In the genomic region with DNA sequence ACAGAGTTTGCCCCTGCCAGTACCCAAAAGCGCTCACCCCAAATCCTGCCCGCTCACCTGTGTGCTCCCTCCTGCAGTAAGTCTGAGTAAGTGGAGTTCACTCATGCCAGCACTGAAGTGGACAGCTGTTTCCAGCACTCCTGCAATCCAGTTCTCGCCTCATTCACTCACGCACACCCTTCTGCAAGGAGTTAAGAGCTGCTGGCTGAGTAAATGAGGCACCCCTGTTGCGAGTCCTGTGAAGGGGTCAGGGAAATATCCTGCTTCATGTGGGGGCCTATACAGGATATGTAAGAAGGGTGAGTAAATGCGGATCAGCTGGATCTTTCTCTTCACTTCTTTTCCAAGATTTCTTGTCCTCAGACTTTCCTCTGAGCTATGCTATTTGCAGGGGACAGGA, we compare ENCODE assay signal across 35 cellular contexts.
"Had no signal": no experiment of that assay in that cellular context is flagged by ENCODE, and none has a peak within 500 bp of the region (broad histone marks: within the 10 kb centered on the region; RNA-seq: fewer than 3 reads in every experiment).

No MANE protein-coding gene starts in this region.

- H3K27me3 Mint-ChIP-seq: activated CD4-positive, alpha-beta memory T cell treated with anti-CD3 and anti-CD28 coated beads, Interleukin-2, amount 10 ng/mL, durations not matched to agents 7 days and 5 days; activated naive CD8-positive, alpha-beta T cell treated with anti-CD3 and anti-CD28 coated beads for 36 hours had no signal

- H3K9me3 Mint-ChIP-seq: activated CD4-positive, alpha-beta memory T cell treated with anti-CD3 and anti-CD28 coated beads, Interleukin-2, amount 10 ng/mL, durations not matched to agents 7 days and 5 days; activated naive CD8-positive, alpha-beta T cell treated with anti-CD3 and anti-CD28 coated beads for 36 hours; activated T-helper 17 cell treated with anti-CD3 and anti-CD28 coated beads, Interleukin-2, amount 50 U/mL, for 72 hours had no signal

- ATAC-seq: activated T-cell treated with anti-CD3 and anti-CD28 coated beads, Interleukin-2, amount 50 U/mL, for 72 hours; activated T-helper 17 cell treated with anti-CD3 and anti-CD28 coated beads, Interleukin-2, amount 50 U/mL, for 72 hours had no signal

- H3K27ac Mint-ChIP-seq: activated CD4-positive, alpha-beta memory T cell treated with anti-CD3 and anti-CD28 coated beads, Interleukin-2, amount 10 ng/mL, durations not matched to agents 7 days and 5 days; activated naive CD8-positive, alpha-beta T cell treated with anti-CD3 and anti-CD28 coated beads for 36 hours; activated T-cell treated with anti-CD3 and anti-CD28 coated beads, Interleukin-2, amount 50 U/mL, for 72 hours; activated T-helper 17 cell treated with anti-CD3 and anti-CD28 coated beads, Interleukin-2, amount 50 U/mL, for 72 hours had no signal

- DNase-seq: activated CD4-positive, alpha-beta memory T cell treated with anti-CD3 and anti-CD28 coated beads, Interleukin-2, amount 10 ng/mL, durations not matched to agents 7 days and 5 days; activated CD4-positive, alpha-beta T cell treated with anti-CD3 and anti-CD28 coated beads for 1 hour; activated CD4-positive, alpha-beta T cell treated with anti-CD3 and anti-CD28 coated beads for 48 hours; activated CD4-positive, CD25-positive, alpha-beta regulatory T cell; activated CD8-positive, alpha-beta memory T cell treated with anti-CD3 and anti-CD28 coated beads for 24 hours; activated effector memory CD4-positive, alpha-beta T cell treated with anti-CD3 and anti-CD28 coated beads, Interleukin-2, amount 50 U/mL, for 16 hours; activated naive CD4-positive, alpha-beta T cell; activated naive CD4-positive, alpha-beta T cell treated with anti-CD3 and anti-CD28 coated beads, Interleukin-2, amount 50 U/mL, for 16 hours; activated naive CD8-positive, alpha-beta T cell treated with anti-CD3 and anti-CD28 coated beads for 36 hours; activated T-cell treated with anti-CD3 and anti-CD28 coated beads, Interleukin-2, amount 50 U/mL, for 1 hour; activated T-cell treated with anti-CD3 and anti-CD28 coated beads, Interleukin-2, amount 50 U/mL, for 72 hours; amniotic stem cell; aorta; central memory CD4-positive, alpha-beta T cell; Karpas-422; KBM-7; NCI-H1105 treated with DMSO at 0.1 percent for 48 hours; NCI-H1436; NCI-H1694; NCI-H1930; NCI-H2081 treated with DMSO at 0.1 percent for 48 hours; NCI-H2171; NCI-H2227 treated with DMSO at 0.1 percent for 48 hours; NCI-H446; NCI-H526 treated with DMSO at 0.1 percent for 48 hours; NCI-H774; Peyer's patch; RPMI8226; SIG-M5; SW 1271; T-helper 1 cell; T-helper 2 cell; T-helper 9 cell; WERI-Rb-1 had no signal

- H3K36me3 Mint-ChIP-seq: activated naive CD8-positive, alpha-beta T cell treated with anti-CD3 and anti-CD28 coated beads for 36 hours had no signal

- H3K4me1 Mint-ChIP-seq: activated CD4-positive, alpha-beta memory T cell treated with anti-CD3 and anti-CD28 coated beads, Interleukin-2, amount 10 ng/mL, durations not matched to agents 7 days and 5 days; activated naive CD8-positive, alpha-beta T cell treated with anti-CD3 and anti-CD28 coated beads for 36 hours; activated T-helper 17 cell treated with anti-CD3 and anti-CD28 coated beads, Interleukin-2, amount 50 U/mL, for 72 hours had no signal

- H3K4me3 Mint-ChIP-seq: activated CD4-positive, alpha-beta memory T cell treated with anti-CD3 and anti-CD28 coated beads, Interleukin-2, amount 10 ng/mL, durations not matched to agents 7 days and 5 days; activated naive CD8-positive, alpha-beta T cell treated with anti-CD3 and anti-CD28 coated beads for 36 hours; activated T-cell treated with anti-CD3 and anti-CD28 coated beads, Interleukin-2, amount 50 U/mL, for 72 hours; activated T-helper 17 cell treated with anti-CD3 and anti-CD28 coated beads, Interleukin-2, amount 50 U/mL, for 72 hours had no signal

- H3K4me3 ChIP-seq: Peyer's patch had no signal
